ENCODE assay signal across 14 cellular contexts in genomic region chr1:59029768-59030167, GRCh38.
A peak's percentile ranks its signal among the peaks of the same experiment; 100 is the strongest.
DNase-seq lines count a peak whose midpoint lies in the region; ATAC-seq and TF ChIP-seq lines count a peak whose summit lies in the region.
"Had no signal": no experiment of that assay in that cellular context is flagged by ENCODE, and none has a peak within 500 bp of the region (broad histone marks: within the 10 kb centered on the region; RNA-seq: fewer than 3 reads in every experiment).

No MANE protein-coding gene starts in this region.

- H3K27ac ChIP-seq in heart left ventricle (no peak overlapping the region), thoracic aorta (no peak overlapping the region)
- H3K27ac ChIP-seq: right atrium auricular region had no signal

- TF ChIP-seq POLR2A in heart left ventricle (IDR thresholded peaks at IDR 0.05): no peak

- H3K4me3 ChIP-seq in heart left ventricle (no peak overlapping the region), thoracic aorta (no peak overlapping the region)
- H3K4me3 ChIP-seq: right atrium auricular region had no signal

- H3K27me3 ChIP-seq in heart left ventricle (no peaks in the 10 kb centered on the region), thoracic aorta (replicated peaks; ENCODE audit: insufficient read depth) (no peaks in the 10 kb centered on the region)
- H3K27me3 ChIP-seq: right atrium auricular region had no signal

- H3K36me3 ChIP-seq in heart left ventricle (no peaks in the 10 kb centered on the region), thoracic aorta (no peaks in the 10 kb centered on the region)
- H3K36me3 ChIP-seq: right atrium auricular region had no signal

- no peak for DNase-seq in Right ventricle myocardium inferior (ENCODE audit: missing footprints)
- DNase-seq in heart left ventricle: no peak
- peak; percentile 9 for DNase-seq in SK-N-DZ (ENCODE audit: low spot score)
- DNase-seq in iris pigment epithelial cell (ENCODE audit: low read depth): peak; percentile 86
- no peak for DNase-seq in thoracic aorta (ENCODE audit: low spot score)
- DNase-seq in NCI-H187 (lab: John Stamatoyannopoulos, UW): no peak
- no peak for DNase-seq in NCI-H2196 (lab: John Stamatoyannopoulos, UW; ENCODE audit: unreplicated experiment)
- DNase-seq: DMS53, MV-4-11, NCI-H1930 had no signal

- TF ChIP-seq CTCF in heart left ventricle (IDR thresholded peaks at IDR 0.05): no peak
- TF ChIP-seq CTCF in thoracic aorta (IDR thresholded peaks at IDR 0.05): no peak

- intact Hi-C loops in Right ventricle myocardium inferior (cut with DNase I) (no loop called here), heart left ventricle (cut with DNase I) (loop anchor here in 1 of 10 donors (10.0 kb wide), 1 partner anchor 245 kb away; the partner anchor contains the start of gene JUN)

- peaks cover 0 to 11% (median 0%) of the 10 kb centered on the region in 12 donors for H3K4me1 ChIP-seq in heart left ventricle
- H3K4me1 ChIP-seq in thoracic aorta (ENCODE audit: control insufficient read depth in 1 of 2, low read depth in 2 of 2): peaks cover 0 to 8% of the 10 kb centered on the region in 2 donors
- H3K4me1 ChIP-seq: right atrium auricular region had no signal

- ATAC-seq in Right ventricle myocardium inferior (peak; percentile 26), heart left ventricle (no peak), thoracic aorta (ENCODE audit: insufficient number of reproducible peaks, low FRiP score, low read depth) (peak; percentile 17), GM21619 (IDR thresholded peaks at IDR 0.05; ENCODE audit: unreplicated experiment) (no peak)
- ATAC-seq: HepG2, WTC11 had no signal

- H3K9me3 ChIP-seq in heart left ventricle (no peaks in the 10 kb centered on the region), thoracic aorta (no peaks in the 10 kb centered on the region)
- H3K9me3 ChIP-seq: right atrium auricular region had no signal

- 93 to 96% (median 94%) methylated on average over 1 of the region's 1 CpG for WGBS in heart left ventricle, 4 donors

Comparison
In these comparisons a context has a peak if more than half of its experiments do, and no peak if none do; other contexts are left out.
1. ATAC-seq: peak in Right ventricle myocardium inferior (single experiment) and thoracic aorta (single experiment); none in heart left ventricle (0 of 4) and GM21619 (single experiment).
2. DNase-seq: peak in SK-N-DZ (single experiment) and iris pigment epithelial cell (single experiment); none in Right ventricle myocardium inferior (single experiment), heart left ventricle (0 of 5), thoracic aorta (single experiment), NCI-H187 (0 of 2) and NCI-H2196 (single experiment).